17 cellular contexts compared by ENCODE assay signal in genomic region chr12:52195065-52195730, GRCh38. TPM values are rescaled to one million over a fixed set of nuclear protein-coding genes. Genes with fewer than 3 reads are reported as not detected.
A peak's percentile ranks its signal among the peaks of the same experiment; 100 is the strongest.
DNase-seq lines count a peak whose midpoint lies in the region; ATAC-seq and TF ChIP-seq lines count a peak whose summit lies in the region.
"Had no signal": no experiment of that assay in that cellular context is flagged by ENCODE, and none has a peak within 500 bp of the region (broad histone marks: within the 10 kb centered on the region; RNA-seq: fewer than 3 reads in every experiment).

No MANE protein-coding gene starts in this region.

- no peak overlapping the region for H3K27ac ChIP-seq in PC-3 (ENCODE audit: low read length)
- peak overlapping the region; percentile 93 to 97 for H3K27ac ChIP-seq in breast epithelium
- peak overlapping the region; percentile 21 to 30 for H3K27ac ChIP-seq in ovary
- H3K27ac ChIP-seq in dorsolateral prefrontal cortex, result no peak overlapping the region
- no peak overlapping the region for H3K27ac ChIP-seq in effector memory CD4-positive, alpha-beta T cell (ENCODE audit: insufficient read depth, low read length, poor library complexity, severe bottlenecking)
- H3K27ac ChIP-seq: C4-2B had no signal

- peaks cover 64% of the 10 kb centered on the region for H3K4me1 ChIP-seq in PC-3 (ENCODE audit: insufficient read depth, low read length)
- peaks cover 3 to 21% of the 10 kb centered on the region in 2 donors for H3K4me1 ChIP-seq in breast epithelium
- H3K4me1 ChIP-seq in ovary (ENCODE audit: insufficient read depth), result peaks cover 24% of the 10 kb centered on the region
- H3K4me1 ChIP-seq in effector memory CD4-positive, alpha-beta T cell (ENCODE audit: control insufficient read depth, insufficient read depth, low read length, poor library complexity, severe bottlenecking), result no peaks in the 10 kb centered on the region

- H3K36me3 ChIP-seq in PC-3 (ENCODE audit: low read depth, low read length) (no peaks in the 10 kb centered on the region), breast epithelium (no peaks in the 10 kb centered on the region), ovary (no peaks in the 10 kb centered on the region)
- no peaks in the 10 kb centered on the region for H3K36me3 ChIP-seq in effector memory CD4-positive, alpha-beta T cell (ENCODE audit: control insufficient read depth, insufficient read depth, low read length)

- H2AFZ ChIP-seq in PC-3 (ENCODE audit: low read length), result no peak overlapping the region

- BruUV-seq in PC-3 (replicated peaks; lab: Mats Ljungman, UMichigan), result no TSS peak

- H3K9ac ChIP-seq in PC-3 (ENCODE audit: low read length), result no peak overlapping the region

- H3K4me3 ChIP-seq in PC-3 (ENCODE audit: low read length), result no peak overlapping the region
- H3K4me3 ChIP-seq in breast epithelium, result no peak overlapping the region
- H3K4me3 ChIP-seq in ovary, result no peak overlapping the region
- no peak overlapping the region for H3K4me3 ChIP-seq in dorsolateral prefrontal cortex
- no peak overlapping the region for H3K4me3 ChIP-seq in effector memory CD4-positive, alpha-beta T cell (ENCODE audit: insufficient read depth, low read depth, low read length, poor library complexity, severe bottlenecking)

- H3K4me2 ChIP-seq in PC-3 (ENCODE audit: low read length), result 0 out of 2 replicates have a peak overlapping the region, but pooled peaks have one; percentile 2

- H3F3A ChIP-seq in PC-3 (ENCODE audit: low read length, unreplicated experiment), result no peaks in the 10 kb centered on the region

- H3K27me3 ChIP-seq in PC-3 (ENCODE audit: low read length) (no peaks in the 10 kb centered on the region), breast epithelium (no peaks in the 10 kb centered on the region), ovary (no peaks in the 10 kb centered on the region), dorsolateral prefrontal cortex (no peaks in the 10 kb centered on the region)
- no peaks in the 10 kb centered on the region for H3K27me3 ChIP-seq in effector memory CD4-positive, alpha-beta T cell (replicated peaks; ENCODE audit: control insufficient read depth, insufficient read depth, low read length, poor library complexity, severe bottlenecking)

- POLR2A ChIA-PET in PC-3 (lab: Charles Lee; ENCODE audit: unreplicated experiment), result no interaction called here

- TF ChIP-seq POLR2A in breast epithelium (IDR thresholded peaks at IDR 0.05) (no peak), ovary (IDR thresholded peaks at IDR 0.05) (no peak)

- peaks cover 17% of the 10 kb centered on the region for H3K79me2 ChIP-seq in PC-3 (ENCODE audit: low read length)

- H3K9me2 ChIP-seq in PC-3 (replicated peaks; ENCODE audit: low read length), result no peaks in the 10 kb centered on the region

- TF ChIP-seq EP300 in ovary (IDR thresholded peaks at IDR 0.05), result no peak

- CTCF ChIA-PET in PC-3 (lab: Charles Lee), result no interaction called here

- DNase-seq in GDM1 (lab: John Stamatoyannopoulos, UW) (peak; percentile 63), PC-3 (peak; percentile 44), breast epithelium (ENCODE audit: low spot score in 2 of 2) (peak in 1 of 2 donors; percentile 70), ovary (peak in 4 of 5 donors; percentile 43 to 62 (median 58)), dorsolateral prefrontal cortex (no peak), left ventricle myocardium superior (no peak), NCI-H1694 (lab: John Stamatoyannopoulos, UW) (no peak)
- no peak for DNase-seq in effector memory CD4-positive, alpha-beta T cell
- DNase-seq: amniotic stem cell; dermis blood vessel endothelial cell; foreskin fibroblast; immature natural killer cell; NCI-H2171 treated with DMSO at 0.1 percent for 48 hours; retina; stimulated activated CD4-positive, alpha-beta T cell treated with anti-CD3 and anti-CD28 coated beads, Interleukin-4, amount 100 ng/mL, for 4 hours; stimulated activated naive CD8-positive, alpha-beta T cell treated with anti-CD3 and anti-CD28 coated beads, Interleukin-15, Interleukin-2, amounts not matched to agents 100 U/mL and 50 U/mL, for 24 hours had no signal

- ATAC-seq in PC-3 (no peak), left ventricle myocardium superior (no peak)
- ATAC-seq: stimulated activated naive CD8-positive, alpha-beta T cell treated with anti-CD3 and anti-CD28 coated beads, Interleukin-15, Interleukin-2, amounts not matched to agents 100 U/mL and 50 U/mL, for 24 hours had no signal

- 27 to 35% (median 30%) methylated on average over 8 of the region's 8 CpGs for WGBS in ovary, 3 donors

- H3K9me3 ChIP-seq in PC-3 (ENCODE audit: low read length) (no peaks in the 10 kb centered on the region), breast epithelium (no peaks in the 10 kb centered on the region), ovary (no peaks in the 10 kb centered on the region)
- no peaks in the 10 kb centered on the region for H3K9me3 ChIP-seq in effector memory CD4-positive, alpha-beta T cell (ENCODE audit: control insufficient read depth, low read length)

- intact Hi-C loops in PC-3 (cut with micrococcal nuclease) (no loop called here), breast epithelium (cut with DNase I; ENCODE audit: low total_unique reads) (no loop called here), ovary (cut with DNase I) (no loop called here), dorsolateral prefrontal cortex (cut with DNase I) (no loop called here), left ventricle myocardium superior (cut with micrococcal nuclease) (no loop called here)

- no peaks in the 10 kb centered on the region for H4K20me1 ChIP-seq in PC-3 (ENCODE audit: low read length)

- TF ChIP-seq CTCF in PC-3 (conservative IDR thresholded peaks at IDR 0.05; ENCODE audit: low read depth, low read length) (no peak), breast epithelium (IDR thresholded peaks at IDR 0.05) (no peak), ovary (IDR thresholded peaks at IDR 0.05) (no peak), dorsolateral prefrontal cortex (IDR thresholded peaks at IDR 0.05 in 54 of 56, conservative IDR thresholded peaks at IDR 0.05 in 2 of 56; ENCODE audit: low read depth in 1 of 56, partially characterized antibody in 56 of 56) (no peak)

RNA-seq across cellular contexts. Expression of gene KRT80, which starts 3.4 kb away (rescaled TPM):
- total RNA-seq in PC-3 (2014; rRNA removed) (19.8 and 30.1 TPM in 2 replicates), breast epithelium (1 to 10 TPM in 2 of 3 donors, not detected in 1; 2.9 to 9.8 TPM), ovary (10 to 100 TPM in 1 of 7 donors, 1 to 10 TPM in 2, under 1 TPM in 3, not detected in 1; 0.05 to 13.2 (median 0.99) TPM), dorsolateral prefrontal cortex (under 1 TPM in 51 of 120 experiments, not detected in 69; 0.10 to 0.43 (median 0.19) TPM), left ventricle myocardium superior (not detected)
- polyA plus RNA-seq in ovary, result 1 to 10 TPM in 1 of 2 donors, under 1 TPM in 1; 0.11 to 6.2 TPM
- polyA plus RNA-seq: immature natural killer cell had no signal

RNA-seq across cellular contexts. Expression of gene KRT7, which starts 37.8 kb away (rescaled TPM):
- total RNA-seq in PC-3 (2014; rRNA removed) (2,144 and 2,979 TPM in 2 replicates), breast epithelium (1,000 to 10,000 TPM in 1 of 3 donors, 100 to 1,000 TPM in 1, 1 to 10 TPM in 1; 4.2 to 1,051 (median 358) TPM), ovary (100 to 1,000 TPM in 1 of 7 donors, 10 to 100 TPM in 4, 1 to 10 TPM in 1, not detected in 1; 3.7 to 379 (median 29.1) TPM), dorsolateral prefrontal cortex (1 to 10 TPM in 37 of 120 experiments, under 1 TPM in 12, not detected in 71; 0.36 to 4.9 (median 1.5) TPM), left ventricle myocardium superior (0.69 TPM)
- polyA plus RNA-seq in ovary, result 1 to 10 TPM in 1 of 2 donors, under 1 TPM in 1; 0.37 to 2.1 TPM
- polyA plus RNA-seq: immature natural killer cell had no signal

Comparison
In these comparisons a context has a peak if more than half of its experiments do, and no peak if none do; other contexts are left out.
1. DNase-seq: peak in GDM1 (single experiment), PC-3 (single experiment) and ovary (4 of 5); none in dorsolateral prefrontal cortex (0 of 10), left ventricle myocardium superior (single experiment), NCI-H1694 (single experiment) and effector memory CD4-positive, alpha-beta T cell (0 of 3).
2. H3K27ac ChIP-seq: peak in breast epithelium (2 of 2) and ovary (2 of 2); none in PC-3 (single experiment), dorsolateral prefrontal cortex (0 of 59) and effector memory CD4-positive, alpha-beta T cell (single experiment).